In the genomic region with DNA sequence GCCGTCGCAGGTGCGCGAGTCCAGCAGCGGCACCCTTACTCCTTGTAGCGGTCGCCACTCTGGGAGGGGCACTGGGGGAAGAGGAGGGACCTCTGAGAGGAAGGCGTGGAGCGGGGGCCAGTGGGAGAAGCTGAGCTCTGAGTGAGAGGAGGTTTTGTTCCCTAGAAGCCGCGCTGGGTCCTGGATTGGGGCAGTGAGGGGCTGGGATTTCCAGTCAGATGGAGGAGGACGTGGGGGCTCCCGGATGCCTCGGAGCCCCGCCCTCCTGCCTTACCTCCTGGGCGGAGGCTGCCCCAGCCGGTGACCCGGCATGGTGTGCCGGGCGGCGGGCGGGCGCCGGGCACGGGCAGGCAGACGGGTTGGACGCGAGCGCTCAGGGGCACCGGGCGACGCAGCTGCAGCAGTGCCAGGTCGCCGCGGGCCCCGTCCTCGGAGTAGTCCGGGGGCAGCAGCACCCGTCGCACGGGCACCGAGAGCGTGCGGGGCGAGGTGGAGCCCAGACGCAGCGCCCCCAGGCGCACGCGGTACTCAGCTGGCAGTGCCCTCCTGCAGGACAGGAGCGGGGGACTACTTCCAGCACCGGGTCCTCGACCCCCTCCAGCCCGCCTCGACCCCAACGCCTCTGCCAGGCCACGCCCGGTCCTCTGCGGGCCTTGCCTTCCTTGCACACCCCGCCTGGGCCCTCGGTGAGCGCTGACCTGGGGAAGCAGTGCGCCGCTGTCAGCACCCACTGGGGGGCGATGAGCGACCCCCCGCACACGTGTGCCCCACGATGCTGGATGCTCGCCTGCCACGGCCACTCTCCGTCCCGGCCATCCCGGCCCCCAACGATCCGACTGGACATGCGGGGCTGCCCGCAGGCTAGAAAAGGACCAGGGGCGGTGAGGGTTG, we compare ENCODE assay signal across 9 cellular contexts. TPM values are rescaled to one million over a fixed set of nuclear protein-coding genes. Genes with fewer than 3 reads are reported as not detected.
A peak's percentile ranks its signal among the peaks of the same experiment; 100 is the strongest.
DNase-seq lines count a peak whose midpoint lies in the region; ATAC-seq and TF ChIP-seq lines count a peak whose summit lies in the region.
"Had no signal": no experiment of that assay in that cellular context is flagged by ENCODE, and none has a peak within 500 bp of the region (broad histone marks: within the 10 kb centered on the region; RNA-seq: fewer than 3 reads in every experiment).

No MANE protein-coding gene starts in this region.

- H3K9me3 ChIP-seq in right atrium auricular region (no peaks in the 10 kb centered on the region), mucosa of descending colon (no peaks in the 10 kb centered on the region), smooth muscle cell (replicated peaks; ENCODE audit: low read depth) (no peaks in the 10 kb centered on the region)

- peak overlapping the region; percentile 84 for H3K4me3 Mint-ChIP-seq in activated naive CD8-positive, alpha-beta T cell treated with anti-CD3 and anti-CD28 coated beads, Interleukin-2, amount 50 U/mL, for 24 hours

- peak; percentile 67 for DNase-seq in Right ventricle myocardium inferior (ENCODE audit: missing footprints)
- DNase-seq in right atrium auricular region (ENCODE audit: low spot score): no peak
- peak; percentile 52 for DNase-seq in activated naive CD8-positive, alpha-beta T cell treated with anti-CD3 and anti-CD28 coated beads, Interleukin-2, amount 50 U/mL, for 24 hours
- DNase-seq in mucosa of descending colon: peak in 2 of 3 donors; percentile 60 to 64
- DNase-seq in GM20000 (ENCODE audit: low spot score): no peak
- no peak for DNase-seq in smooth muscle cell (lab: John Stamatoyannopoulos, UW; ENCODE audit: unreplicated experiment)
- DNase-seq in GM10266 (ENCODE audit: extremely low spot score): no peak

- peak overlapping the region; percentile 87 for H3K27ac Mint-ChIP-seq in activated naive CD8-positive, alpha-beta T cell treated with anti-CD3 and anti-CD28 coated beads, Interleukin-2, amount 50 U/mL, for 24 hours

- intact Hi-C loops in Right ventricle myocardium inferior (cut with DNase I): no loop called here
- intact Hi-C loops in mucosa of descending colon (cut with DNase I, micrococcal nuclease): no loop called here

- no peak overlapping the region for H2AFZ ChIP-seq in smooth muscle cell (ENCODE audit: low read depth)

- no peaks in the 10 kb centered on the region for H3K79me2 ChIP-seq in smooth muscle cell (ENCODE audit: low read depth)

- H3K9ac ChIP-seq in smooth muscle cell (ENCODE audit: low read depth): no peak overlapping the region

- 93% methylated on average over 75 of the region's 79 CpGs for WGBS in smooth muscle cell (ENCODE audit: low lambda C conversion rate)

- H4K20me1 ChIP-seq in smooth muscle cell (ENCODE audit: low read depth): no peaks in the 10 kb centered on the region

- H3K4me1 ChIP-seq in right atrium auricular region (peaks cover 0 to 11% of the 10 kb centered on the region in 2 donors), mucosa of descending colon (ENCODE audit: low read depth) (peaks cover 14% of the 10 kb centered on the region), smooth muscle cell (ENCODE audit: low read depth) (no peaks in the 10 kb centered on the region)

- H3F3A ChIP-seq in smooth muscle cell (ENCODE audit: low read depth): no peaks in the 10 kb centered on the region

- no peaks in the 10 kb centered on the region for H3K36me3 Mint-ChIP-seq in activated naive CD8-positive, alpha-beta T cell treated with anti-CD3 and anti-CD28 coated beads, Interleukin-2, amount 50 U/mL, for 24 hours (ENCODE audit: low read depth)

- H3K27ac ChIP-seq in right atrium auricular region: no peak overlapping the region
- H3K27ac ChIP-seq in smooth muscle cell (ENCODE audit: low read depth): no peak overlapping the region

- TF ChIP-seq CTCF in right atrium auricular region (IDR thresholded peaks at IDR 0.05) (no peak), mucosa of descending colon (IDR thresholded peaks at IDR 0.05) (no peak), GM20000 (IDR thresholded peaks at IDR 0.05; ENCODE audit: extremely low read depth, missing control alignments) (no peak), smooth muscle cell (IDR thresholded peaks at IDR 0.05; ENCODE audit: borderline replicate concordance, insufficient read depth, poor library complexity, severe bottlenecking) (no peak), GM10266 (IDR thresholded peaks at IDR 0.05; ENCODE audit: control insufficient read depth, insufficient read depth, low read depth, missing control alignments) (no peak)

- H3K27me3 Mint-ChIP-seq in activated naive CD8-positive, alpha-beta T cell treated with anti-CD3 and anti-CD28 coated beads, Interleukin-2, amount 50 U/mL, for 24 hours: peaks cover 9% of the 10 kb centered on the region

- H3K9me3 Mint-ChIP-seq in activated naive CD8-positive, alpha-beta T cell treated with anti-CD3 and anti-CD28 coated beads, Interleukin-2, amount 50 U/mL, for 24 hours: no peaks in the 10 kb centered on the region

- ATAC-seq in Right ventricle myocardium inferior (no peak), mucosa of descending colon (peak; percentile 69), HG02623 (IDR thresholded peaks at IDR 0.05; ENCODE audit: unreplicated experiment) (no peak)
- ATAC-seq in activated naive CD8-positive, alpha-beta T cell treated with anti-CD3 and anti-CD28 coated beads, Interleukin-2, amount 50 U/mL, for 24 hours: peak; percentile 66

- peaks cover 4 to 18% of the 10 kb centered on the region in 2 donors for H3K27me3 ChIP-seq in right atrium auricular region
- H3K27me3 ChIP-seq in smooth muscle cell (ENCODE audit: low read depth): peaks cover 10% of the 10 kb centered on the region

- H3K4me1 Mint-ChIP-seq in activated naive CD8-positive, alpha-beta T cell treated with anti-CD3 and anti-CD28 coated beads, Interleukin-2, amount 50 U/mL, for 24 hours: peaks cover 8% of the 10 kb centered on the region

- H3K4me3 ChIP-seq in right atrium auricular region: peak overlapping the region in 1 of 2 donors; percentile 44
- no peak overlapping the region for H3K4me3 ChIP-seq in mucosa of descending colon
- H3K4me3 ChIP-seq in smooth muscle cell: no peak overlapping the region

- H3K36me3 ChIP-seq in right atrium auricular region (no peaks in the 10 kb centered on the region), mucosa of descending colon (ENCODE audit: low read depth) (no peaks in the 10 kb centered on the region), smooth muscle cell (ENCODE audit: low read depth) (no peaks in the 10 kb centered on the region)

- H3K4me2 ChIP-seq in smooth muscle cell: no peak overlapping the region

RNA-seq across cellular contexts. Expression of gene PRSS33, which starts 2.0 kb away (rescaled TPM):
- total RNA-seq in Right ventricle myocardium inferior (not detected), right atrium auricular region (not detected), mucosa of descending colon (not detected), smooth muscle cell (not detected in 2 replicates)
- not detected in 2 replicates for polyA plus RNA-seq in smooth muscle cell
- total RNA-seq: NCI-H460 had no signal

RNA-seq across cellular contexts. Expression of gene ELOB, which starts 8.3 kb away (rescaled TPM):
- total RNA-seq in Right ventricle myocardium inferior (336 TPM), right atrium auricular region (100 to 1,000 TPM; 408 to 856 TPM), mucosa of descending colon (100 to 1,000 TPM; 231 to 296 (median 285) TPM), smooth muscle cell (529 and 1,090 TPM in 2 replicates)
- polyA plus RNA-seq in smooth muscle cell: 709 and 739 TPM in 2 replicates

RNA-seq across cellular contexts. Expression of gene PRSS41, which starts 12.9 kb away (rescaled TPM):
- not detected for total RNA-seq in Right ventricle myocardium inferior
- not detected for total RNA-seq in right atrium auricular region
- total RNA-seq in mucosa of descending colon: not detected
- not detected in 2 replicates for total RNA-seq in smooth muscle cell
- polyA plus RNA-seq in smooth muscle cell: not detected in 2 replicates
- total RNA-seq: NCI-H460 had no signal

RNA-seq across cellular contexts. Expression of gene PRSS21, which starts 31.7 kb away (rescaled TPM):
- total RNA-seq in Right ventricle myocardium inferior (not detected), right atrium auricular region (not detected), mucosa of descending colon (1 to 10 TPM in 1 of 3 donors, under 1 TPM in 2; 0.51 to 4.1 (median 0.58) TPM), smooth muscle cell (not detected in 2 replicates)
- not detected in 2 replicates for polyA plus RNA-seq in smooth muscle cell
- total RNA-seq: NCI-H460 had no signal

RNA-seq across cellular contexts. Expression of gene SRRM2, which starts 32.9 kb away (rescaled TPM):
- 239 TPM for total RNA-seq in Right ventricle myocardium inferior
- 100 to 1,000 TPM; 118 to 174 TPM for total RNA-seq in right atrium auricular region
- total RNA-seq in mucosa of descending colon: 100 to 1,000 TPM; 538 to 819 (median 692) TPM
- total RNA-seq in smooth muscle cell: 83.0 and 125 TPM in 2 replicates
- 280 and 434 TPM in 2 replicates for polyA plus RNA-seq in smooth muscle cell

Comparison
In these comparisons a context has a peak if more than half of its experiments do, and no peak if none do; other contexts are left out.
1. DNase-seq: peak in Right ventricle myocardium inferior (single experiment), activated naive CD8-positive, alpha-beta T cell treated with anti-CD3 and anti-CD28 coated beads, Interleukin-2, amount 50 U/mL, for 24 hours (single experiment) and mucosa of descending colon (2 of 3); none in right atrium auricular region (single experiment), GM20000 (single experiment), smooth muscle cell (single experiment) and GM10266 (single experiment).
2. ATAC-seq: peak in activated naive CD8-positive, alpha-beta T cell treated with anti-CD3 and anti-CD28 coated beads, Interleukin-2, amount 50 U/mL, for 24 hours (single experiment) and mucosa of descending colon (single experiment); none in Right ventricle myocardium inferior (single experiment) and HG02623 (single experiment).